Comparison of ENCODE assay signal across 1 cellular context in genomic region chr5:134120386-134121138, GRCh38.
TF ChIP-seq lines count a peak whose summit lies in the region.

No MANE protein-coding gene starts in this region.

TF ChIP-seq in GM12891, 5 proteins besides CTCF, POLR2A, EP300 and RAD21 (continued from another document):
- TF ChIP-seq SPI1 (IDR thresholded peaks at IDR 0.05; ENCODE audit: low read depth, low read length) = no peak
